Comparison of ENCODE assay signal across 15 cellular contexts in the genomic region with DNA sequence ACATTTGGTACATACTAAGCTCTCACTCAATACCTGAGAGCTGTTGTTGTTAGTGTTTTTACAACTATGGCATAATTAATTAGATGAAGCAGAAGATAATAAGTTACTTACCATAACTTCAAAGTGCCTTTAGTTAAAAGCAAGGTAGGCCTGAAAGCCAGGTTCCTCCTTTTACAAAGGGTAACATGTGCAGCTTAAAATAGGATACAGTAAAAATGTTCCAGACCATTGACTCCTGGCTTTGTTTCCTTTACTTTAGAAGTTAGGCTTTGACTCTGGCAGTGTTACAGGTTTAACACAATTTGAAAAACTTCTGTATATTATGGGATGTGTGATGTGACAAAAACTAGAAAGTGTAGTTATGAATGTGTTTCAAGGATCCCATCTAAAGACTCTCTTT.
DNase-seq lines count a peak whose midpoint lies in the region; ATAC-seq and TF ChIP-seq lines count a peak whose summit lies in the region.
"Had no signal": no experiment of that assay in that cellular context is flagged by ENCODE, and none has a peak within 500 bp of the region (broad histone marks: within the 10 kb centered on the region; RNA-seq: fewer than 3 reads in every experiment).

No MANE protein-coding gene starts in this region.

- H3K27ac ChIP-seq in KMS-11 = no peak overlapping the region
- no peak overlapping the region for H3K27ac ChIP-seq in psoas muscle
- H3K27ac ChIP-seq: upper lobe of right lung had no signal

- no peaks in the 10 kb centered on the region for H4K20me1 ChIP-seq in KMS-11 (ENCODE audit: insufficient read depth)

- H3K4me3 ChIP-seq in KMS-11 (IDR thresholded peaks at IDR 0.05; ENCODE audit: insufficient read depth, low read depth, low read length) (no peak overlapping the region), psoas muscle (no peak overlapping the region)
- H3K4me3 ChIP-seq: upper lobe of right lung had no signal

- H3K4me2 ChIP-seq in KMS-11 = peak overlapping the region; percentile 61; the same call in 1 of the 2 replicates
- H3K4me2 ChIP-seq: SK-N-SH had no signal

- no peaks in the 10 kb centered on the region for H3K9me3 ChIP-seq in psoas muscle
- H3K9me3 ChIP-seq: SK-N-SH, upper lobe of right lung had no signal

- intact Hi-C loops in psoas muscle (cut with DNase I) = loop anchor here in 1 of 2 donors (10.0 kb wide), 1 partner anchor 628 kb away; no protein-coding TSS in a partner anchor

- H2AFZ ChIP-seq in KMS-11 (ENCODE audit: low read depth) = peak overlapping the region; percentile 45; the same call in 1 of the 2 replicates

- no peaks in the 10 kb centered on the region for H3K79me2 ChIP-seq in KMS-11 (ENCODE audit: insufficient read depth, low read depth)

- TF ChIP-seq CTCF in KMS-11 (conservative IDR thresholded peaks at IDR 0.05; ENCODE audit: low read depth, low read length) = no peak
- TF ChIP-seq CTCF in psoas muscle (IDR thresholded peaks at IDR 0.05) = no peak

- no peak overlapping the region for H3K9ac ChIP-seq in KMS-11
- H3K9ac ChIP-seq: SK-N-SH had no signal

- H3K27me3 ChIP-seq in KMS-11 (ENCODE audit: insufficient read depth, low read depth) (no peaks in the 10 kb centered on the region), psoas muscle (ENCODE audit: insufficient read depth in 3 of 3, low read length in 2 of 3) (no peaks in the 10 kb centered on the region)
- H3K27me3 ChIP-seq: upper lobe of right lung had no signal

- H3K4me1 ChIP-seq in KMS-11 (ENCODE audit: low read depth, poor library complexity, severe bottlenecking) (peaks cover 22% of the 10 kb centered on the region), psoas muscle (no peaks in the 10 kb centered on the region)
- H3K4me1 ChIP-seq: upper lobe of right lung had no signal

- ATAC-seq in GM18508 (IDR thresholded peaks at IDR 0.05; ENCODE audit: insufficient read depth, unreplicated experiment) = peak; percentile 16
- ATAC-seq in GM21381 (IDR thresholded peaks at IDR 0.05; ENCODE audit: unreplicated experiment) = peak; percentile 23
- ATAC-seq in HG02885 (IDR thresholded peaks at IDR 0.05; ENCODE audit: poor library complexity, unreplicated experiment) = peak; percentile 44
- ATAC-seq in psoas muscle = no peak
- ATAC-seq in left lobe of liver = no peak
- ATAC-seq: upper lobe of right lung had no signal

- H3K36me3 ChIP-seq in KMS-11 (ENCODE audit: insufficient read depth) (no peaks in the 10 kb centered on the region), psoas muscle (ENCODE audit: insufficient read depth in 1 of 2, low read depth in 1 of 2) (no peaks in the 10 kb centered on the region)
- H3K36me3 ChIP-seq: upper lobe of right lung had no signal

- no peak for DNase-seq in effector CD8-positive, alpha-beta T cell (lab: John Stamatoyannopoulos, UW)
- DNase-seq in psoas muscle (no peak), NCI-H1048 (lab: John Stamatoyannopoulos, UW) (no peak), left lobe of liver (ENCODE audit: low spot score) (no peak)
- DNase-seq: activated CD4-positive, CD25-positive, alpha-beta regulatory T cell treated with anti-CD3 and anti-CD28 coated beads, Interleukin-2, amount 50 U/mL, for 72 hours; AML-193; EL; naive B cell; NCI-H82; SK-N-SH; upper lobe of right lung had no signal

Comparison
In these comparisons a context has a peak if more than half of its experiments do, and no peak if none do; other contexts are left out.
1. ATAC-seq: peak in GM18508 (single experiment), GM21381 (single experiment) and HG02885 (single experiment); none in psoas muscle (0 of 4) and left lobe of liver (single experiment).